Comparison of ENCODE assay signal across 19 cellular contexts in the genomic region with DNA sequence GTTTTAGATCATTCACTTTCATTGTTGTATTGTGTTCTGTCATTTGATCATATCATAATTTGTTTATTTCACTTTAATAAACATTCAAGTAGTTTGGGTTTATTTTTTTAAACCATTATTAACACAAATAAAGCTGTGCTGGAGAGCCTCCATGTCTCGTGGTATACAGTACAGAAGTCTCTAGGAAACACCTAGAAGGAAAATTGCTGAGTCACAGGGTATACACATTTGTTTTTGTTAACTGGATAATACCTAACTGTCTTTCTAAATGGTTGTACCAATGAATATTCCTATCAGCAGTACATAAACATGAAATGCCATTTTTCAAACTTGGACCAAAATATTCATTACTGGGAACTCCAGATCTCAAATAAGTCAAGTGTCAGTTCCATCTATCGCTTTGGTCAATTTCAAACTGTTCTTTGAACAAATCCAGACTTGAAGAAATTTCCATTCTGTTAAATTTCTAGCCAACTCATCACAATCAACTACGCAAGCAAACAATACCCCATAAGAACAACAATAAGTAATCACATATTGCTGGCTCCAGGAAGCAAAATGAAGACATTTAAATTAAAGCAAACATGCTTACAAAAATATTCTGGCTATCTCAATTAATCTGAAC.
DNase-seq lines count a peak whose midpoint lies in the region; ATAC-seq, FAIRE-seq and TF ChIP-seq lines count a peak whose summit lies in the region.
"Had no signal": no experiment of that assay in that cellular context is flagged by ENCODE, and none has a peak within 500 bp of the region (broad histone marks: within the 10 kb centered on the region; RNA-seq: fewer than 3 reads in every experiment).

No MANE protein-coding gene starts in this region.

- no peaks in the 10 kb centered on the region for H3K27me3 Mint-ChIP-seq in activated T-helper 17 cell treated with anti-CD3 and anti-CD28 coated beads, Interleukin-2, amount 50 U/mL, for 72 hours
- no peaks in the 10 kb centered on the region for H3K27me3 Mint-ChIP-seq in endodermal cell (ENCODE audit: insufficient read depth)
- H3K27me3 Mint-ChIP-seq: B cell; dendritic cell treated with granulocyte-macrophage colony-stimulating factor and Interleukin-4, amounts not matched to agents 40 ng/mL and 50 ng/mL, for 4 days had no signal

- peaks cover 29% of the 10 kb centered on the region for H3K4me1 Mint-ChIP-seq in activated T-helper 17 cell treated with anti-CD3 and anti-CD28 coated beads, Interleukin-2, amount 50 U/mL, for 72 hours
- H3K4me1 Mint-ChIP-seq in endodermal cell, result no peaks in the 10 kb centered on the region

- WGBS in endodermal cell (ENCODE audit: insufficient coverage in 1 of 2, insufficient read length in 1 of 2), 2 experiments, result 64 to 94% methylated on average over 2 to 3 of the region's 3 CpGs

- DNase-seq in H54 (ENCODE audit: insufficient read length, low spot score) (no peak), endodermal cell (no peak), myocyte (ENCODE audit: low read depth) (peak; percentile 22), HTR-8/SVneo (ENCODE audit: insufficient read length, low spot score) (no peak), retina (no peak), SIG-M5 (lab: John Stamatoyannopoulos, UW) (no peak)
- DNase-seq: activated T-cell treated with anti-CD3 and anti-CD28 coated beads, Interleukin-2, amount 50 U/mL, for 72 hours; esophagus squamous epithelium; lower lobe of right lung; natural killer cell; NCI-H1694; NCI-H510A treated with DMSO at 0.1 percent for 48 hours; stimulated activated CD4-positive, alpha-beta T cell treated with anti-CD3 and anti-CD28 coated beads, Interleukin-2, amount 100 ng/mL, for 24 hours; SW 1271; testis had no signal

- peak; percentile 84 for FAIRE-seq in H54 (lab: Jason Lieb, UNC)
- no peak for FAIRE-seq in HTR-8/SVneo (lab: Jason Lieb, UNC)

- ATAC-seq in activated T-helper 17 cell treated with anti-CD3 and anti-CD28 coated beads, Interleukin-2, amount 50 U/mL, for 72 hours (replicated peaks), result no peak
- no peak for ATAC-seq in HG03571 (IDR thresholded peaks at IDR 0.05; ENCODE audit: unreplicated experiment)
- ATAC-seq: lower lobe of right lung, natural killer cell had no signal

- no peaks in the 10 kb centered on the region for H3K36me3 ChIP-seq in endodermal cell (ENCODE audit: control insufficient read depth, insufficient read depth, low read length)
- H3K36me3 ChIP-seq: lower lobe of right lung had no signal

- no peak overlapping the region for H3K4me3 ChIP-seq in endodermal cell (ENCODE audit: low read length)
- H3K4me3 ChIP-seq: esophagus squamous epithelium, lower lobe of right lung, testis had no signal

- H3K36me3 Mint-ChIP-seq in activated T-helper 17 cell treated with anti-CD3 and anti-CD28 coated beads, Interleukin-2, amount 50 U/mL, for 72 hours (ENCODE audit: low read depth), result peaks cover 23% of the 10 kb centered on the region
- no peaks in the 10 kb centered on the region for H3K36me3 Mint-ChIP-seq in endodermal cell (ENCODE audit: low read depth)
- H3K36me3 Mint-ChIP-seq: natural killer cell had no signal

- no peak overlapping the region for H3K27ac ChIP-seq in endodermal cell (ENCODE audit: low read depth, low read length)
- H3K27ac ChIP-seq: esophagus squamous epithelium, lower lobe of right lung, testis had no signal

- H3K4me3 Mint-ChIP-seq in activated T-helper 17 cell treated with anti-CD3 and anti-CD28 coated beads, Interleukin-2, amount 50 U/mL, for 72 hours, result peak overlapping the region; percentile 9
- no peak overlapping the region for H3K4me3 Mint-ChIP-seq in endodermal cell
- H3K4me3 Mint-ChIP-seq: B cell; dendritic cell treated with granulocyte-macrophage colony-stimulating factor and Interleukin-4, amounts not matched to agents 40 ng/mL and 50 ng/mL, for 4 days; natural killer cell had no signal

- no peaks in the 10 kb centered on the region for H3K27me3 ChIP-seq in endodermal cell (ENCODE audit: control insufficient read depth, insufficient read depth, low read length, poor library complexity, severe bottlenecking)
- H3K27me3 ChIP-seq: esophagus squamous epithelium, testis had no signal

- peak overlapping the region; percentile 35 for H3K27ac Mint-ChIP-seq in activated T-helper 17 cell treated with anti-CD3 and anti-CD28 coated beads, Interleukin-2, amount 50 U/mL, for 72 hours
- H3K27ac Mint-ChIP-seq in endodermal cell, result peak overlapping the region; percentile 39
- H3K27ac Mint-ChIP-seq: activated T-cell treated with anti-CD3 and anti-CD28 coated beads, Interleukin-2, amount 50 U/mL, for 72 hours; B cell; dendritic cell treated with granulocyte-macrophage colony-stimulating factor and Interleukin-4, amounts not matched to agents 40 ng/mL and 50 ng/mL, for 4 days had no signal

- no peak for TF ChIP-seq POLR2A in H54 (IDR thresholded peaks at IDR 0.05; ENCODE audit: low read depth, low read length)

- no peak overlapping the region for H3K9ac ChIP-seq in endodermal cell (ENCODE audit: extremely low read depth, low read length, poor library complexity, severe bottlenecking)

- no peaks in the 10 kb centered on the region for H3K4me1 ChIP-seq in endodermal cell (ENCODE audit: control insufficient read depth, insufficient read depth, low read length)
- H3K4me1 ChIP-seq: testis had no signal

- no peak for TF ChIP-seq CTCF in endodermal cell (conservative IDR thresholded peaks at IDR 0.05)

- H3K9me3 ChIP-seq in endodermal cell (ENCODE audit: control insufficient read depth, low read length), result no peaks in the 10 kb centered on the region
- H3K9me3 ChIP-seq: esophagus squamous epithelium, lower lobe of right lung, testis had no signal

- H3K9me3 Mint-ChIP-seq in activated T-helper 17 cell treated with anti-CD3 and anti-CD28 coated beads, Interleukin-2, amount 50 U/mL, for 72 hours, result peaks cover 8% of the 10 kb centered on the region
- H3K9me3 Mint-ChIP-seq in endodermal cell, result no peaks in the 10 kb centered on the region
- H3K9me3 Mint-ChIP-seq: activated T-cell treated with anti-CD3 and anti-CD28 coated beads, Interleukin-2, amount 50 U/mL, for 72 hours; dendritic cell treated with granulocyte-macrophage colony-stimulating factor and Interleukin-4, amounts not matched to agents 40 ng/mL and 50 ng/mL, for 4 days; natural killer cell had no signal
